Comparison of ENCODE assay signal across 28 cellular contexts in the genomic region with DNA sequence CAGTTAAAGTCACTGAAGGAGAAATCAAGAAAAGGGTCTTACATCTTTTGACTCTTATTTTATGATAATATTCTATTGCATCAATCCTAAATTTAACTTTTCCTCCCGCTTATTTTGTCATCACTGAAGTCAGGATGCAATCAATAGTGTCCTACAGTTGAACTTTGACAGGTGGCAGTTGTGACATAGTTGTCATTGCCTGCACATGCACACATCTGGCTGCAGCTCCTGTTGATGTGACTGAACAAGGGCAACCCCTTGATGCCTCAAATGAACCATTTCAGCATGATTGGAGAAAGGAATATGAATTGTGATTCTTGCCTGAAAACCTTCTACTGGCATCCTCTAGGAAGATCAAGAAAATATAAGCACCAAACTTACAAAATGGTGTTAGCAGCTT.
DNase-seq lines count a peak whose midpoint lies in the region; ATAC-seq and TF ChIP-seq lines count a peak whose summit lies in the region.
"Had no signal": no experiment of that assay in that cellular context is flagged by ENCODE, and none has a peak within 500 bp of the region (broad histone marks: within the 10 kb centered on the region; RNA-seq: fewer than 3 reads in every experiment).

No MANE protein-coding gene starts in this region.

- no peak overlapping the region for H3K4me3 Mint-ChIP-seq in stimulated activated naive B cell treated with anti-CD40 and anti-IgM and Interleukin-4, amounts not matched to agents 10 μg/mL and 1 μg/mL and 100 μg/mL, for 72 hours
- H3K4me3 Mint-ChIP-seq: B cell; CD14-positive monocyte; CD4-positive, alpha-beta memory T cell; CD4-positive, alpha-beta T cell; CD4-positive, CD25-positive, alpha-beta regulatory T cell; CD8-positive, alpha-beta memory T cell; CD8-positive, alpha-beta T cell had no signal

- H3K36me3 Mint-ChIP-seq in stimulated activated naive B cell treated with anti-CD40 and anti-IgM and Interleukin-4, amounts not matched to agents 10 μg/mL and 1 μg/mL and 100 μg/mL, for 72 hours, result no peaks in the 10 kb centered on the region
- H3K36me3 Mint-ChIP-seq: CD14-positive monocyte; CD4-positive, alpha-beta memory T cell; CD4-positive, CD25-positive, alpha-beta regulatory T cell; CD8-positive, alpha-beta memory T cell; CD8-positive, alpha-beta T cell had no signal

- no peaks in the 10 kb centered on the region for H3K4me1 Mint-ChIP-seq in stimulated activated naive B cell treated with anti-CD40 and anti-IgM and Interleukin-4, amounts not matched to agents 10 μg/mL and 1 μg/mL and 100 μg/mL, for 72 hours
- H3K4me1 Mint-ChIP-seq: B cell; CD14-positive monocyte; CD4-positive, alpha-beta memory T cell; CD4-positive, CD25-positive, alpha-beta regulatory T cell; CD8-positive, alpha-beta memory T cell had no signal

- no peak for ATAC-seq in stimulated activated naive B cell treated with anti-CD40 and anti-IgM and Interleukin-4, amounts not matched to agents 10 μg/mL and 1 μg/mL and 100 μg/mL, for 72 hours (replicated peaks)
- ATAC-seq: A549; CD8-positive, alpha-beta T cell had no signal

- H3K27me3 Mint-ChIP-seq in stimulated activated naive B cell treated with anti-CD40 and anti-IgM and Interleukin-4, amounts not matched to agents 10 μg/mL and 1 μg/mL and 100 μg/mL, for 72 hours, result peaks cover 6 to 8% of the 10 kb centered on the region in 2 donors
- H3K27me3 Mint-ChIP-seq: B cell; CD4-positive, alpha-beta memory T cell; CD4-positive, CD25-positive, alpha-beta regulatory T cell; CD8-positive, alpha-beta memory T cell had no signal

- H3K27me3 ChIP-seq in BE2C, result no peaks in the 10 kb centered on the region
- H3K27me3 ChIP-seq: BLaER1; BLaER1 treated with 17β-estradiol and CSF1 and Interleukin-3, amounts not matched to agents 10 nM and 100 nM had no signal

- no peaks in the 10 kb centered on the region for H3K9me3 ChIP-seq in BE2C
- H3K9me3 ChIP-seq: A549; BLaER1; BLaER1 treated with 17β-estradiol and CSF1 and Interleukin-3, amounts not matched to agents 10 nM and 100 nM; Caco-2 had no signal

- peaks cover 47% of the 10 kb centered on the region for H3K4me1 ChIP-seq in BE2C
- H3K4me1 ChIP-seq: A549; BLaER1; BLaER1 treated with 17β-estradiol and CSF1 and Interleukin-3, amounts not matched to agents 10 nM and 100 nM; Caco-2 had no signal

- H3K9me3 Mint-ChIP-seq in stimulated activated naive B cell treated with anti-CD40 and anti-IgM and Interleukin-4, amounts not matched to agents 10 μg/mL and 1 μg/mL and 100 μg/mL, for 72 hours, result no peaks in the 10 kb centered on the region
- H3K9me3 Mint-ChIP-seq: CD4-positive, alpha-beta T cell; CD8-positive, alpha-beta memory T cell; CD8-positive, alpha-beta T cell had no signal

- H3K36me3 ChIP-seq in BE2C, result no peaks in the 10 kb centered on the region
- H3K36me3 ChIP-seq: BLaER1; BLaER1 treated with 17β-estradiol and CSF1 and Interleukin-3, amounts not matched to agents 10 nM and 100 nM had no signal

- H3K27ac Mint-ChIP-seq in stimulated activated naive B cell treated with anti-CD40 and anti-IgM and Interleukin-4, amounts not matched to agents 10 μg/mL and 1 μg/mL and 100 μg/mL, for 72 hours, result no peak overlapping the region
- H3K27ac Mint-ChIP-seq: B cell; CD14-positive monocyte; CD4-positive, alpha-beta memory T cell; CD4-positive, alpha-beta T cell; CD4-positive, CD25-positive, alpha-beta regulatory T cell; CD8-positive, alpha-beta memory T cell; CD8-positive, alpha-beta T cell had no signal

- TF ChIP-seq CTCF in BE2C (IDR thresholded peaks at IDR 0.05; ENCODE audit: low read depth, low read length), result no peak

- H3K4me3 ChIP-seq in BE2C (ENCODE audit: low read depth, low read length), result no peak overlapping the region
- H3K4me3 ChIP-seq: A549; BLaER1; BLaER1 treated with 17β-estradiol and CSF1 and Interleukin-3, amounts not matched to agents 10 nM and 100 nM had no signal

- DNase-seq in BE2C (peak; percentile 52), SK-N-DZ (ENCODE audit: low spot score) (peak; percentile 70), ureter (ENCODE audit: low spot score) (no peak)
- DNase-seq in stimulated activated naive B cell treated with anti-CD40 and anti-IgM and Interleukin-4, amounts not matched to agents 10 μg/mL and 1 μg/mL and 100 μg/mL, for 72 hours, result no peak
- DNase-seq: 8988T; ACHN; AML-193; C1 segment of cervical spinal cord; Caco-2; Calu3; CD4-positive, alpha-beta memory T cell; CD4-positive, alpha-beta T cell; CD4-positive, CD25-positive, alpha-beta regulatory T cell; CD8-positive, alpha-beta memory T cell; CD8-positive, alpha-beta T cell; COR-L47; DMS 273 treated with DMSO at 0.1 percent for 48 hours; DMS153; DMS53; DMS79; DMS79 treated with DMSO at 0.1 percent for 48 hours; DND-41; EL had no signal

Comparison
In these comparisons a context has a peak if more than half of its experiments do, and no peak if none do; other contexts are left out.
1. DNase-seq: peak in BE2C (single experiment) and SK-N-DZ (single experiment); none in ureter (single experiment) and stimulated activated naive B cell treated with anti-CD40 and anti-IgM and Interleukin-4, amounts not matched to agents 10 μg/mL and 1 μg/mL and 100 μg/mL, for 72 hours (single experiment).